1 cellular context compared by ENCODE assay signal in genomic region chr10:3226960-3227724, GRCh38.
TF ChIP-seq lines count a peak whose summit lies in the region.

No MANE protein-coding gene starts in this region.

TF ChIP-seq in HepG2, 621 proteins besides CTCF, POLR2A, EP300 and RAD21 (continued from another document):
- TF ChIP-seq, protein P1, sequence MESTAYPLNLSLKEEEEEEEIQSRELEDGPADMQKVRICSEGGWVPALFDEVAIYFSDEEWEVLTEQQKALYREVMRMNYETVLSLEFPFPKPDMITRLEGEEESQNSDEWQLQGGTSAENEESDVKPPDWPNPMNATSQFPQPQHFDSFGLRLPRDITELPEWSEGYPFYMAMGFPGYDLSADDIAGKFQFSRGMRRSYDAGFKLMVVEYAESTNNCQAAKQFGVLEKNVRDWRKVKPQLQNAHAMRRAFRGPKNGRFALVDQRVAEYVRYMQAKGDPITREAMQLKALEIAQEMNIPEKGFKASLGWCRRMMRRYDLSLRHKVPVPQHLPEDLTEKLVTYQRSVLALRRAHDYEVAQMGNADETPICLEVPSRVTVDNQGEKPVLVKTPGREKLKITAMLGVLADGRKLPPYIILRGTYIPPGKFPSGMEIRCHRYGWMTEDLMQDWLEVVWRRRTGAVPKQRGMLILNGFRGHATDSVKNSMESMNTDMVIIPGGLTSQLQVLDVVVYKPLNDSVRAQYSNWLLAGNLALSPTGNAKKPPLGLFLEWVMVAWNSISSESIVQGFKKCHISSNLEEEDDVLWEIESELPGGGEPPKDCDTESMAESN (CRISPR knock-in tag; conservative IDR thresholded peaks at IDR 0.05), result no peak
- TF ChIP-seq ZNF513 (CRISPR knock-in tag; conservative IDR thresholded peaks at IDR 0.05) (no peak), RARA (CRISPR knock-in tag; IDR thresholded peaks at IDR 0.05) (no peak), ZNF619 (CRISPR knock-in tag; IDR thresholded peaks at IDR 0.05) (no peak), SMARCC2 (IDR thresholded peaks at IDR 0.05) (no peak), KDM5B (CRISPR knock-in tag; IDR thresholded peaks at IDR 0.05; ENCODE audit: borderline replicate concordance) (no peak), FOSL2 (CRISPR knock-in tag; IDR thresholded peaks at IDR 0.05) (no peak), MAZ (IDR thresholded peaks at IDR 0.05; ENCODE audit: borderline replicate concordance, low read depth, low read length) (no peak), MAZ (CRISPR knock-in tag; IDR thresholded peaks at IDR 0.05; ENCODE audit: low read depth) (no peak)
